ENCODE assay signal across 19 cellular contexts in the genomic region with DNA sequence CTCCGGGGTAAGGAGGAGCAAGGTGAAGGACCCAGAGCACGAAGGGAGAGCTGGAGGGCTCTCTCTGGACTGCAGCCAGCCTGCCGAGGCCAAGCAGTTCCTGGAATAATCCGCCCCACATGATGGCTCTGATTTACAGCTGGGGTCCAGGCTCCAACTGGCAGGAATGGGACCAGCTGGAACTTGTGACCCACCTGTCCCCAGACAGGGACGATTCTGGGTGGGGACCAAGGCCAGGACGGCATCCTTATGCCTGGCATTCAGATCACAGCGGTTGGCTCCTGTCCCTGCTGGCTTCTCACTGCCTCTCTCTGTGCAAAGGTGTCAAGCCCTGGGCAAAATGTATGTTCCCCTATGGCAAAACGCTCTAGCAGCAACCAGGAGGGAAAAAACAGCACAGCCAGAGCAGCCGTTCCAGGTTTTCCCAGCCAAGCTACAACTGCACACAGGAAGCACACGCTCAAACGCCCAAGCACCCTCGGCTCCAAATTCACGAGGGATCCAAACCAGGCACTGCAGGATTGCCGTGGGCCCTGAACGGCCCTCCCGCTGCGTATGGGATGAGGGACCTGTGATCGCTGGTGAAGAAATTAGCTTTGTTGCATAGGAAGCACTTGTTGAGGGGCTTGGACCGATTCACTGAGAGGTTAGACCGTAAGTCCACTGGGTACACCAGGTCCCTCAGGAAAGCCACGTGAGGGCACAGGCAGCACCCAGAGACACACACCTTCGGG. TPM values are rescaled to one million over a fixed set of nuclear protein-coding genes. Genes with fewer than 3 reads are reported as not detected.
DNase-seq lines count a peak whose midpoint lies in the region; ATAC-seq, FAIRE-seq and TF ChIP-seq lines count a peak whose summit lies in the region.
"Had no signal": no experiment of that assay in that cellular context is flagged by ENCODE, and none has a peak within 500 bp of the region (broad histone marks: within the 10 kb centered on the region; RNA-seq: fewer than 3 reads in every experiment).

No MANE protein-coding gene starts in this region.

- TF ChIP-seq CTCF in pancreas (IDR thresholded peaks at IDR 0.05), result no peak

- H3K9ac ChIP-seq in muscle layer of colon (ENCODE audit: low read length), result peak overlapping the region; percentile 21

- H3K27me3 ChIP-seq in muscle layer of colon (ENCODE audit: control insufficient read depth in 1 of 2, insufficient read depth in 2 of 2, low read length in 2 of 2) (no peaks in the 10 kb centered on the region), pancreas (no peaks in the 10 kb centered on the region)
- H3K27me3 ChIP-seq: MG63 had no signal

- H3K4me3 ChIP-seq in muscle layer of colon (ENCODE audit: low read depth in 1 of 2, low read length in 2 of 2) (peak overlapping the region in 1 of 2 donors; percentile 29), pancreas (no peak overlapping the region)
- H3K4me3 ChIP-seq: A549, MG63 had no signal

- H3K9me3 Mint-ChIP-seq in activated naive CD4-positive, alpha-beta T cell treated with anti-CD3 and anti-CD28 coated beads, Interleukin-2, amount 50 U/mL, for 72 hours, result no peaks in the 10 kb centered on the region
- H3K9me3 Mint-ChIP-seq: activated B cell treated with CpG ODN at 0.5 μM for 24 hours; CD8-positive, alpha-beta memory T cell; nephron progenitor cell; T-cell had no signal

- H3K9me3 ChIP-seq in muscle layer of colon (ENCODE audit: low read length) (no peaks in the 10 kb centered on the region), pancreas (no peaks in the 10 kb centered on the region)
- H3K9me3 ChIP-seq: A549, MG63 had no signal

- no peak for FAIRE-seq in pancreas (lab: Jason Lieb, UNC)
- FAIRE-seq: A549, G401.6 had no signal

- peak overlapping the region; percentile 97 for H3K27ac ChIP-seq in cingulate gyrus (ENCODE audit: low read depth, low read length)
- H3K27ac ChIP-seq in muscle layer of colon (ENCODE audit: low read depth, low read length), result peak overlapping the region; percentile 70
- H3K27ac ChIP-seq in substantia nigra (ENCODE audit: low read depth, low read length, poor library complexity, severe bottlenecking), result peak overlapping the region; percentile 100
- no peak overlapping the region for H3K27ac ChIP-seq in pancreas
- H3K27ac ChIP-seq: A549 had no signal

- 53 to 58% methylated on average over 22 of the region's 22 CpGs for WGBS in pancreas, 2 donors

- no peak overlapping the region for H3K27ac Mint-ChIP-seq in activated naive CD4-positive, alpha-beta T cell treated with anti-CD3 and anti-CD28 coated beads, Interleukin-2, amount 50 U/mL, for 72 hours
- H3K27ac Mint-ChIP-seq: activated B cell treated with CpG ODN at 0.5 μM for 24 hours; activated CD8-positive, alpha-beta memory T cell treated with anti-CD3 and anti-CD28 coated beads, Interleukin-2, amount 10 ng/mL, durations not matched to agents 7 days and 5 days; nephron progenitor cell; T-cell had no signal

- no peak for ATAC-seq in activated naive CD4-positive, alpha-beta T cell treated with anti-CD3 and anti-CD28 coated beads, Interleukin-2, amount 50 U/mL, for 72 hours
- ATAC-seq in pancreas, result no peak

- H3K36me3 ChIP-seq in muscle layer of colon (ENCODE audit: insufficient read depth, low read length), result no peaks in the 10 kb centered on the region
- H3K36me3 ChIP-seq in pancreas, result no peaks in the 10 kb centered on the region
- H3K36me3 ChIP-seq: MG63 had no signal

- no peaks in the 10 kb centered on the region for H3K36me3 Mint-ChIP-seq in activated naive CD4-positive, alpha-beta T cell treated with anti-CD3 and anti-CD28 coated beads, Interleukin-2, amount 50 U/mL, for 72 hours
- H3K36me3 Mint-ChIP-seq: activated CD8-positive, alpha-beta memory T cell treated with anti-CD3 and anti-CD28 coated beads, Interleukin-2, amount 10 ng/mL, durations not matched to agents 7 days and 5 days; CD8-positive, alpha-beta memory T cell; T-cell had no signal

- intact Hi-C loops in pancreas (cut with DNase I), result loop anchor here in 1 of 3 donors (10.0 kb wide), 1 partner anchor 406 kb away; no protein-coding TSS in a partner anchor

- peak; percentile 74 for DNase-seq in NCI-H1694 treated with DMSO at 0.1 percent for 48 hours (lab: John Stamatoyannopoulos, UW)
- no peak for DNase-seq in NCI-H1694 (lab: John Stamatoyannopoulos, UW)
- DNase-seq in substantia nigra (lab: John Stamatoyannopoulos, UW), result peak in 9 of 49 donors; percentile 69 to 88 (median 79)
- DNase-seq in NCI-H69 (lab: John Stamatoyannopoulos, UW), result no peak
- DNase-seq in activated naive CD4-positive, alpha-beta T cell treated with anti-CD3 and anti-CD28 coated beads, Interleukin-2, amount 50 U/mL, for 72 hours (ENCODE audit: low spot score in 2 of 2), result no peak
- no peak for DNase-seq in pancreas

- H3K4me1 ChIP-seq in muscle layer of colon (ENCODE audit: insufficient read depth, low read length) (peaks cover 58% of the 10 kb centered on the region), pancreas (peaks cover 0 to 4% (median 0%) of the 10 kb centered on the region in 3 donors)
- H3K4me1 ChIP-seq: A549 had no signal

RNA-seq across cellular contexts. Expression of gene FAM178B, which starts 35.8 kb away (rescaled TPM):
- under 1 TPM; 0.31 to 0.43 TPM for total RNA-seq in activated naive CD4-positive, alpha-beta T cell treated with anti-CD3 and anti-CD28 coated beads, Interleukin-2, amount 50 U/mL, for 72 hours
- not detected for total RNA-seq in pancreas
- polyA plus RNA-seq in pancreas, result not detected
- total RNA-seq: activated B cell treated with CpG ODN at 0.5 μM for 24 hours; activated CD8-positive, alpha-beta memory T cell treated with anti-CD3 and anti-CD28 coated beads, Interleukin-2, amount 10 ng/mL, durations not matched to agents 7 days and 5 days; fibroblast of lung; H4; HT1080 had no signal
- polyA plus RNA-seq: fibroblast of lung had no signal

Comparison
In these comparisons a context has a peak if more than half of its experiments do, and no peak if none do; other contexts are left out.
1. H3K27ac ChIP-seq: peak in cingulate gyrus (single experiment), muscle layer of colon (single experiment) and substantia nigra (single experiment); none in pancreas (0 of 4).